In genomic region chr1:187046293-187046692, GRCh38 we compare ENCODE assay signal across 22 cellular contexts.
DNase-seq lines count a peak whose midpoint lies in the region; ATAC-seq, FAIRE-seq and TF ChIP-seq lines count a peak whose summit lies in the region.
"Had no signal": no experiment of that assay in that cellular context is flagged by ENCODE, and none has a peak within 500 bp of the region (broad histone marks: within the 10 kb centered on the region; RNA-seq: fewer than 3 reads in every experiment).

No MANE protein-coding gene starts in this region.

- no peak for ATAC-seq in left lobe of liver
- ATAC-seq: A549, HepG2 had no signal

- H3K9me2 ChIP-seq in SK-N-SH = no peaks in the 10 kb centered on the region

- CTCF ChIA-PET in H1 (lab: Charles Lee; ENCODE audit: partially characterized antibody) (interaction anchor here (0.8 kb wide), 1 partner anchor 122 kb away, joined by 3 read pairs; no protein-coding TSS in a partner anchor), SK-N-SH (lab: Yijun Ruan, JAX) (interaction anchor here (1.2 kb wide), 1 partner anchor 11 kb away, joined by 3 read pairs; no protein-coding TSS in a partner anchor)

- no peak overlapping the region for H4K91ac ChIP-seq in H1 (replicated peaks; ENCODE audit: insufficient read length, low read length)

- H2BK120ac ChIP-seq in H1 (replicated peaks; ENCODE audit: low read depth, low read length) = no peak overlapping the region
- H2BK120ac ChIP-seq in mesendoderm (ENCODE audit: low read depth, low read length) = peak overlapping the region; percentile 38

- TF ChIP-seq EP300 in H1 (IDR thresholded peaks at IDR 0.05; ENCODE audit: borderline replicate concordance in 1 of 2, low read depth in 2 of 2, low read length in 2 of 2) = no peak
- no peak for TF ChIP-seq EP300 in SK-N-SH (IDR thresholded peaks at IDR 0.05; ENCODE audit: borderline replicate concordance in 1 of 2, low read depth in 1 of 2, low read length in 1 of 2)

- 93% methylated on average over 5 of the region's 5 CpGs; no CpG with 5 or more reads in 1 of the 2 experiments for WGBS in H1 (ENCODE audit: extremely low coverage in 1 of 2, insufficient coverage in 1 of 2, insufficient read length in 1 of 2, insufficient replicate concordance in 2 of 2, low coverage in 1 of 2, low lambda C conversion rate in 2 of 2, missing lambda C conversion rate in 1 of 2), 2 experiments
- no CpG with 5 or more reads among the region's 5 CpGs for whole genome bisulfite sequencing in mesendoderm (ENCODE audit: extremely low coverage, insufficient coverage, low lambda C conversion rate)
- 78% methylated on average over 4 of the region's 5 CpGs for WGBS in SK-N-SH (ENCODE audit: low lambda C conversion rate)

- H3K4me1 ChIP-seq in H1 (replicated peaks in 1 of 4; ENCODE audit: control insufficient read depth in 3 of 4, insufficient read depth in 4 of 4, low read length in 3 of 4) = peaks cover 0 to 15% (median 9%) of the 10 kb centered on the region in 4 experiments; a peak in 4 of 7 replicates
- peaks cover 7% of the 10 kb centered on the region for H3K4me1 ChIP-seq in mesendoderm (ENCODE audit: control insufficient read depth, low read depth, low read length)
- H3K4me1 ChIP-seq in SK-N-SH (ENCODE audit: control insufficient read depth in 1 of 2, insufficient read depth in 2 of 2, low read depth in 1 of 2, low read length in 1 of 2) = no peaks in the 10 kb centered on the region
- H3K4me1 ChIP-seq: A549 had no signal

- POLR2A ChIA-PET in H1 (lab: Charles Lee; ENCODE audit: partially characterized antibody) (no interaction called here), SK-N-SH (lab: Yijun Ruan, JAX) (no interaction called here)

- H4K8ac ChIP-seq in H1 (ENCODE audit: extremely low read depth, insufficient read depth, low read length) (no peak overlapping the region), mesendoderm (ENCODE audit: low read depth, low read length) (no peak overlapping the region)

- H3F3A ChIP-seq in SK-N-SH (replicated peaks; ENCODE audit: insufficient read depth) = no peaks in the 10 kb centered on the region

- no peak overlapping the region for H3K56ac ChIP-seq in H1 (replicated peaks; ENCODE audit: insufficient read length, low read depth, low read length)
- no peak overlapping the region for H3K56ac ChIP-seq in mesendoderm (ENCODE audit: low read length)

- DNase-seq in NCI-H82 (lab: John Stamatoyannopoulos, UW) = peak; percentile 59
- no peak for DNase-seq in NCI-H82 treated with DMSO at 0.1 percent for 48 hours (lab: John Stamatoyannopoulos, UW; ENCODE audit: unreplicated experiment)
- peak; percentile 26 for DNase-seq in NCI-H446 treated with DMSO at 0.1 percent for 48 hours (lab: John Stamatoyannopoulos, UW)
- DNase-seq in H1 (ENCODE audit: low read depth in 1 of 2, low spot score in 2 of 2) = no peak
- peak; percentile 4 for DNase-seq in mesendoderm
- no peak for DNase-seq in NCI-H146 (lab: John Stamatoyannopoulos, UW)
- DNase-seq in SK-N-SH = no peak
- no peak for DNase-seq in left lobe of liver (ENCODE audit: low spot score)
- DNase-seq: AML-193; CD4-positive, alpha-beta memory T cell; DMS153; DMS79; GM23248; H7 had no signal

- H2AFZ ChIP-seq in H1 (ENCODE audit: low read length) (no peak overlapping the region), SK-N-SH (ENCODE audit: low read depth) (no peak overlapping the region)
- H2AFZ ChIP-seq: GM23248 had no signal

- H2BK12ac ChIP-seq in H1 (ENCODE audit: low read depth, low read length) = peak overlapping the region; percentile 69; the same call in 1 of the 2 replicates

- H2BK5ac ChIP-seq in H1 (ENCODE audit: low read depth, low read length) (no peak overlapping the region), mesendoderm (ENCODE audit: low read length) (no peak overlapping the region)

- H3K4me3 ChIP-seq in H1 (ENCODE audit: extremely low read depth in 1 of 4, insufficient read depth in 2 of 4, low read depth in 3 of 4, low read length in 4 of 4) = no peak overlapping the region
- no peak overlapping the region for H3K4me3 ChIP-seq in mesendoderm (ENCODE audit: low read length)
- no peak overlapping the region for H3K4me3 ChIP-seq in SK-N-SH (ENCODE audit: low read depth in 2 of 2, low read length in 1 of 2)
- H3K4me3 ChIP-seq: A549, GM23248 had no signal

- no peak overlapping the region for H3K9ac ChIP-seq in H1 (replicated peaks in 1 of 4; ENCODE audit: extremely low read depth in 1 of 4, low read depth in 3 of 4, low read length in 3 of 4)
- H3K9ac ChIP-seq in mesendoderm (ENCODE audit: low read length) = no peak overlapping the region
- H3K9ac ChIP-seq in SK-N-SH = no peak overlapping the region
- H3K9ac ChIP-seq: GM23248 had no signal

- H3K18ac ChIP-seq in H1 (ENCODE audit: extremely low read depth, low read length) (no peak overlapping the region), mesendoderm (ENCODE audit: low read length) (no peak overlapping the region)

- H3K4me2 ChIP-seq in H1 (ENCODE audit: insufficient read depth in 1 of 2, low read depth in 2 of 2, low read length in 2 of 2) (no peak overlapping the region), mesendoderm (ENCODE audit: low read length) (no peak overlapping the region), SK-N-SH (no peak overlapping the region)
- H3K4me2 ChIP-seq: A549 had no signal

- H4K20me1 ChIP-seq in H1 (replicated peaks in 1 of 2; ENCODE audit: control insufficient read depth in 1 of 2, insufficient read depth in 2 of 2, low read length in 2 of 2) = no peaks in the 10 kb centered on the region
- no peaks in the 10 kb centered on the region for H4K20me1 ChIP-seq in SK-N-SH (ENCODE audit: insufficient read depth)

- FAIRE-seq in H1 (lab: Jason Lieb, UNC) = no peak
- FAIRE-seq: A549, G401.6, GM12891, GM18507, HepG2, HTR-8/SVneo had no signal

- H2AK5ac ChIP-seq in H1 (ENCODE audit: low read depth, low read length) = no peak overlapping the region
- H2AK5ac ChIP-seq in mesendoderm (ENCODE audit: low read length) = no peak overlapping the region

- TF ChIP-seq RAD21 in H1 (IDR thresholded peaks at IDR 0.05 in 1 of 2, conservative IDR thresholded peaks at IDR 0.05 in 1 of 2; ENCODE audit: low read depth in 2 of 2, low read length in 2 of 2) = no peak
- TF ChIP-seq RAD21 in SK-N-SH (IDR thresholded peaks at IDR 0.05; ENCODE audit: low read length) = no peak

- H4K5ac ChIP-seq in H1 (ENCODE audit: insufficient read length, low read depth, low read length) = no peak overlapping the region
- H4K5ac ChIP-seq in mesendoderm (ENCODE audit: low read length) = no peak overlapping the region

- H3K27ac ChIP-seq in H1 (ENCODE audit: low read depth, low read length) = no peak overlapping the region
- H3K27ac ChIP-seq in mesendoderm (ENCODE audit: low read depth, low read length) = no peak overlapping the region
- H3K27ac ChIP-seq in SK-N-SH (ENCODE audit: low read depth in 2 of 2, low read length in 1 of 2) = no peak overlapping the region
- H3K27ac ChIP-seq: 22Rv1, A549, C4-2B, GM23248 had no signal

- 0 out of 2 replicates have a peak overlapping the region, but pooled peaks have one; percentile 24 for H2BK20ac ChIP-seq in H1 (ENCODE audit: low read length)

- peaks cover 0 to 3% (median 0%) of the 10 kb centered on the region in 4 experiments; a peak in 2 of 7 replicates for H3K27me3 ChIP-seq in H1 (replicated peaks in 1 of 4; ENCODE audit: control insufficient read depth in 3 of 4, extremely low read depth in 1 of 4, insufficient read depth in 3 of 4, low read length in 3 of 4)
- no peaks in the 10 kb centered on the region for H3K27me3 ChIP-seq in mesendoderm (ENCODE audit: insufficient read depth, low read length, poor library complexity)
- H3K27me3 ChIP-seq in SK-N-SH (ENCODE audit: insufficient read depth) = no peaks in the 10 kb centered on the region

- TF ChIP-seq CTCF in H1 (IDR thresholded peaks at IDR 0.05; ENCODE audit: control extremely low read depth in 1 of 3, insufficient read depth in 1 of 3, low read depth in 1 of 3, low read length in 3 of 3) = no peak
- TF ChIP-seq CTCF in SK-N-SH (IDR thresholded peaks at IDR 0.05) = no peak

- no peak overlapping the region for H2BK15ac ChIP-seq in H1 (ENCODE audit: low read length)
- no peak overlapping the region for H2BK15ac ChIP-seq in mesendoderm (replicated peaks; ENCODE audit: low read depth)

- no peak overlapping the region for H3K23ac ChIP-seq in H1 (ENCODE audit: insufficient read length)
- H3K23ac ChIP-seq in mesendoderm (ENCODE audit: low read length) = no peak overlapping the region

- no peaks in the 10 kb centered on the region for H3K23me2 ChIP-seq in H1 (ENCODE audit: low read depth, low read length)

- H3K4ac ChIP-seq in H1 (replicated peaks; ENCODE audit: insufficient read length, low read depth, low read length) = no peak overlapping the region
- H3K4ac ChIP-seq in mesendoderm (ENCODE audit: low read depth, low read length) = no peak overlapping the region

- H3K79me1 ChIP-seq in H1 (ENCODE audit: low read depth, low read length) = no peaks in the 10 kb centered on the region
- H3K79me1 ChIP-seq in mesendoderm (ENCODE audit: low read length) = no peaks in the 10 kb centered on the region

- no peak overlapping the region for H3K14ac ChIP-seq in H1 (ENCODE audit: insufficient read length)

- TF ChIP-seq POLR2A in H1 (IDR thresholded peaks at IDR 0.05; ENCODE audit: control extremely low read depth in 1 of 2, low read depth in 2 of 2, low read length in 2 of 2) = no peak

- no peaks in the 10 kb centered on the region for H3K36me3 ChIP-seq in H1 (ENCODE audit: control insufficient read depth in 2 of 4, insufficient read depth in 4 of 4, low read length in 3 of 4)
- H3K36me3 ChIP-seq in mesendoderm (ENCODE audit: control insufficient read depth, insufficient read depth, low read length) = no peaks in the 10 kb centered on the region
- no peaks in the 10 kb centered on the region for H3K36me3 ChIP-seq in SK-N-SH (replicated peaks in 1 of 2; ENCODE audit: control insufficient read depth in 1 of 2, insufficient read depth in 2 of 2, low read length in 1 of 2)

- H3K9me3 ChIP-seq in H1 (ENCODE audit: insufficient read depth in 2 of 2, low read depth in 1 of 2, low read length in 1 of 2) (no peaks in the 10 kb centered on the region), SK-N-SH (no peaks in the 10 kb centered on the region)
- H3K9me3 ChIP-seq: A549 had no signal

- H3K79me2 ChIP-seq in H1 (ENCODE audit: control insufficient read depth in 1 of 2, insufficient read depth in 2 of 2, low read length in 2 of 2) (no peaks in the 10 kb centered on the region), mesendoderm (ENCODE audit: control insufficient read depth, insufficient read depth, low read length) (no peaks in the 10 kb centered on the region), SK-N-SH (ENCODE audit: insufficient read depth) (no peaks in the 10 kb centered on the region)

TF ChIP-seq in H1, 55 proteins besides CTCF, POLR2A, EP300 and RAD21 (continues in another document):
- no peak for TF ChIP-seq JUN (IDR thresholded peaks at IDR 0.05; ENCODE audit: low read depth, low read length)
- no peak for TF ChIP-seq TAF7 (optimal IDR thresholded peaks at IDR 0.05; ENCODE audit: borderline replicate concordance, low read depth, low read length)
- no peak for TF ChIP-seq CBX8 (IDR thresholded peaks at IDR 0.05; ENCODE audit: borderline replicate concordance, low read depth, low read length)

TF ChIP-seq in SK-N-SH, 30 proteins besides CTCF, POLR2A, EP300 and RAD21 (continues in another document):
- TF ChIP-seq RXRA (IDR thresholded peaks at IDR 0.05; ENCODE audit: borderline replicate concordance, low read depth) = no peak
- TF ChIP-seq FOXM1 (IDR thresholded peaks at IDR 0.05; ENCODE audit: low read depth) = no peak
- TF ChIP-seq YY1 (IDR thresholded peaks at IDR 0.05; ENCODE audit: low read depth) = no peak
- TF ChIP-seq ELF1 (IDR thresholded peaks at IDR 0.05) = no peak
- TF ChIP-seq JUND (IDR thresholded peaks at IDR 0.05) = no peak

Comparison
In these comparisons a context has a peak if more than half of its experiments do, and no peak if none do; other contexts are left out.
1. DNase-seq: peak in NCI-H82 (single experiment), NCI-H446 treated with DMSO at 0.1 percent for 48 hours (single experiment) and mesendoderm (single experiment); none in NCI-H82 treated with DMSO at 0.1 percent for 48 hours (single experiment), H1 (0 of 2), NCI-H146 (single experiment), SK-N-SH (single experiment) and left lobe of liver (single experiment).